30 cellular contexts compared by ENCODE assay signal in genomic region chr22:19797086-19797485, GRCh38. TPM values are rescaled to one million over a fixed set of nuclear protein-coding genes. Genes with fewer than 3 reads are reported as not detected.
"Had no signal": no experiment of that assay in that cellular context is flagged by ENCODE, and none has a peak within 500 bp of the region (broad histone marks: within the 10 kb centered on the region; RNA-seq: fewer than 3 reads in every experiment).

No MANE protein-coding gene starts in this region.

- DNase-seq: activated CD4-positive, alpha-beta T cell treated with anti-CD3 and anti-CD28 coated beads for 36 hours; activated CD4-positive, alpha-beta T cell treated with anti-CD3 and anti-CD28 coated beads, Interleukin-2, amount 10 ng/mL, durations not matched to agents 7 days and 5 days; activated CD4-positive, alpha-beta T cell treated with anti-CD3 and anti-CD28 coated beads, Interleukin-2, amount 50 U/mL, for 48 hours; activated CD8-positive, alpha-beta T cell treated with anti-CD3 and anti-CD28 coated beads, Interleukin-2, amount 10 ng/mL, durations not matched to agents 7 days and 5 days; activated gamma-delta T cell treated with Interleukin-2 at 50 U/mL for 16 hours; activated naive CD4-positive, alpha-beta T cell treated with anti-CD3 and anti-CD28 coated beads for 36 hours; activated T-cell treated with anti-CD3 and anti-CD28 coated beads, Interleukin-2, amount 50 U/mL, for 24 hours; adrenal gland; body of pancreas; caudate nucleus; Kasumi-1; KG1; MG63; NCI-H1048; NCI-H1105 treated with DMSO at 0.1 percent for 48 hours; NCI-H1436; NCI-H1694; NCI-H1930; NCI-H2081 treated with DMSO at 0.1 percent for 48 hours; NCI-H345; NCI-H524 treated with DMSO at 0.1 percent for 48 hours; T1000 had no signal

- H3K27me3 Mint-ChIP-seq: activated CD4-positive, alpha-beta T cell treated with anti-CD3 and anti-CD28 coated beads for 36 hours; activated CD4-positive, alpha-beta T cell treated with anti-CD3 and anti-CD28 coated beads, Interleukin-2, amount 10 ng/mL, durations not matched to agents 7 days and 5 days; activated T-cell treated with anti-CD3 and anti-CD28 coated beads, Interleukin-2, amount 50 U/mL, for 24 hours had no signal

- H3K9me3 ChIP-seq: adrenal gland, body of pancreas, MG63 had no signal

- H3K9me3 Mint-ChIP-seq: activated CD4-positive, alpha-beta T cell treated with anti-CD3 and anti-CD28 coated beads, Interleukin-2, amount 10 ng/mL, durations not matched to agents 7 days and 5 days; activated T-cell treated with anti-CD3 and anti-CD28 coated beads, Interleukin-2, amount 50 U/mL, for 24 hours; activated T-helper 1 cell treated with anti-CD3 and anti-CD28 coated beads, Interleukin-12 subunit alpha, Interleukin-12 subunit beta, Interleukin-2, Interleukin-4 antibody, amounts not matched to agents 30 ng/mL and 10 ng/mL and 1 ng/mL, durations not matched to agents 14 hours and 24 hours and 36 hours had no signal

- H3K4me1 Mint-ChIP-seq: activated CD4-positive, alpha-beta T cell treated with anti-CD3 and anti-CD28 coated beads, Interleukin-2, amount 10 ng/mL, durations not matched to agents 7 days and 5 days had no signal

- H3K27ac ChIP-seq: adrenal gland, body of pancreas, breast epithelium, SK-N-MC had no signal

- H3K4me3 ChIP-seq: adrenal gland, body of pancreas, breast epithelium, MG63, SK-N-MC had no signal

- H3K4me3 Mint-ChIP-seq: activated CD4-positive, alpha-beta T cell treated with anti-CD3 and anti-CD28 coated beads for 36 hours; activated CD4-positive, alpha-beta T cell treated with anti-CD3 and anti-CD28 coated beads, Interleukin-2, amount 10 ng/mL, durations not matched to agents 7 days and 5 days; activated CD8-positive, alpha-beta T cell treated with anti-CD3 and anti-CD28 coated beads, Interleukin-2, amount 10 ng/mL, durations not matched to agents 7 days and 5 days; activated naive CD4-positive, alpha-beta T cell treated with anti-CD3 and anti-CD28 coated beads for 36 hours; activated T-cell treated with anti-CD3 and anti-CD28 coated beads, Interleukin-2, amount 50 U/mL, for 24 hours; activated T-helper 1 cell treated with anti-CD3 and anti-CD28 coated beads, Interleukin-12 subunit alpha, Interleukin-12 subunit beta, Interleukin-2, Interleukin-4 antibody, amounts not matched to agents 30 ng/mL and 10 ng/mL and 1 ng/mL, durations not matched to agents 14 hours and 24 hours and 36 hours had no signal

- H3K27ac Mint-ChIP-seq: activated CD4-positive, alpha-beta T cell treated with anti-CD3 and anti-CD28 coated beads for 36 hours; activated CD4-positive, alpha-beta T cell treated with anti-CD3 and anti-CD28 coated beads, Interleukin-2, amount 10 ng/mL, durations not matched to agents 7 days and 5 days; activated CD8-positive, alpha-beta T cell treated with anti-CD3 and anti-CD28 coated beads, Interleukin-2, amount 10 ng/mL, durations not matched to agents 7 days and 5 days; activated naive CD4-positive, alpha-beta T cell treated with anti-CD3 and anti-CD28 coated beads for 36 hours; activated T-cell treated with anti-CD3 and anti-CD28 coated beads, Interleukin-2, amount 50 U/mL, for 24 hours; activated T-helper 1 cell treated with anti-CD3 and anti-CD28 coated beads, Interleukin-12 subunit alpha, Interleukin-12 subunit beta, Interleukin-2, Interleukin-4 antibody, amounts not matched to agents 30 ng/mL and 10 ng/mL and 1 ng/mL, durations not matched to agents 14 hours and 24 hours and 36 hours had no signal

- H3K4me1 ChIP-seq: adrenal gland, body of pancreas, breast epithelium had no signal

- ATAC-seq: activated CD4-positive, alpha-beta T cell treated with anti-CD3 and anti-CD28 coated beads for 36 hours; activated CD4-positive, CD25-positive, alpha-beta regulatory T cell treated with anti-CD3 and anti-CD28 coated beads, Interleukin-2, amount 50 U/mL, for 24 hours; activated CD8-positive, alpha-beta T cell treated with anti-CD3 and anti-CD28 coated beads, Interleukin-2, amount 10 ng/mL, durations not matched to agents 7 days and 5 days; activated naive CD4-positive, alpha-beta T cell treated with anti-CD3 and anti-CD28 coated beads, Interleukin-2, amount 50 U/mL, for 72 hours; body of pancreas; Panc1 had no signal

- H3K27me3 ChIP-seq: adrenal gland, body of pancreas, breast epithelium, MG63 had no signal

- H3K36me3 ChIP-seq: adrenal gland, breast epithelium had no signal

RNA-seq across cellular contexts. Expression of gene TBX1, which starts 36.5 kb away (rescaled TPM):
- total RNA-seq: activated CD4-positive, alpha-beta T cell treated with anti-CD3 and anti-CD28 coated beads for 36 hours; activated CD4-positive, alpha-beta T cell treated with anti-CD3 and anti-CD28 coated beads, Interleukin-2, amount 10 ng/mL, durations not matched to agents 7 days and 5 days; activated naive CD4-positive, alpha-beta T cell treated with anti-CD3 and anti-CD28 coated beads for 36 hours; activated naive CD4-positive, alpha-beta T cell treated with anti-CD3 and anti-CD28 coated beads, Interleukin-2, amount 50 U/mL, for 72 hours; RPMI7951; T-helper 1 cell treated with Interleukin-12 subunit alpha and Interleukin-12 subunit beta and Interleukin-4 antibody, amounts not matched to agents 30 ng/mL and 1 ng/mL, for 36 hours had no signal
